8 cellular contexts compared by ENCODE assay signal in genomic region chr12:120639771-120640721, GRCh38. TPM values are rescaled to one million over a fixed set of nuclear protein-coding genes. Genes with fewer than 3 reads are reported as not detected.
DNase-seq lines count a peak whose midpoint lies in the region; ATAC-seq and TF ChIP-seq lines count a peak whose summit lies in the region.

Gene CABP1, plus strand, starts transcription at chr12:120640626. Its CDS starts 60 bp downstream, at chr12:120640686.

- H3K27ac Mint-ChIP-seq in activated CD8-positive, alpha-beta memory T cell treated with anti-CD3 and anti-CD28 coated beads, Interleukin-2, amount 10 ng/mL, durations not matched to agents 7 days and 5 days = no peak within 1 kb of the TSS

- peak; percentile 87 for DNase-seq in GM10248 (ENCODE audit: extremely low spot score)
- DNase-seq in NCI-H2196 treated with DMSO at 0.1 percent for 48 hours (lab: John Stamatoyannopoulos, UW; ENCODE audit: unreplicated experiment) = peak; percentile 7
- DNase-seq in activated CD8-positive, alpha-beta memory T cell treated with anti-CD3 and anti-CD28 coated beads, Interleukin-2, amount 10 ng/mL, durations not matched to agents 7 days and 5 days = peak; percentile 67
- DNase-seq in upper lobe of left lung = peak; percentile 22 to 91
- DNase-seq in HPDE6-E6E7 (ENCODE audit: extremely low spot score) = no peak

- H3K9ac ChIP-seq in parathyroid adenoma = peak within 1 kb of the TSS; percentile 38

- peaks cover 6% of the 10 kb centered on the region for H3K4me1 Mint-ChIP-seq in activated CD8-positive, alpha-beta memory T cell treated with anti-CD3 and anti-CD28 coated beads, Interleukin-2, amount 10 ng/mL, durations not matched to agents 7 days and 5 days

- H2AFZ ChIP-seq in parathyroid adenoma = peak within 1 kb of the TSS; percentile 94

- peak within 1 kb of the TSS; percentile 81 for H3K4me2 ChIP-seq in parathyroid adenoma (ENCODE audit: low read length)

- H3K27ac ChIP-seq in HEK293 (ENCODE audit: extremely low read depth, low read depth, low read length) (peak within 1 kb of the TSS; percentile 56; the same call in 1 of the 2 replicates), esophagus (ENCODE audit: low read depth in 2 of 2, low read length in 1 of 2) (no peak within 1 kb of the TSS), parathyroid adenoma (peak within 1 kb of the TSS; percentile 65), upper lobe of left lung (no peak within 1 kb of the TSS)

- TF ChIP-seq POLR2A in upper lobe of left lung (IDR thresholded peaks at IDR 0.05) = no peak

- WGBS in esophagus, 2 donors = 8 to 13% methylated on average over 36 to 56 of the region's 56 CpGs
- 11 to 24% methylated on average over 19 to 33 of the region's 56 CpGs for WGBS in upper lobe of left lung, 2 donors

- ATAC-seq in activated CD8-positive, alpha-beta memory T cell treated with anti-CD3 and anti-CD28 coated beads, Interleukin-2, amount 10 ng/mL, durations not matched to agents 7 days and 5 days = peak; percentile 88
- peak in 1 of 2 donors; percentile 33 for ATAC-seq in upper lobe of left lung (ENCODE audit: low FRiP score in 2 of 2)

- no peaks in the 10 kb centered on the region for H3K36me3 Mint-ChIP-seq in activated CD8-positive, alpha-beta memory T cell treated with anti-CD3 and anti-CD28 coated beads, Interleukin-2, amount 10 ng/mL, durations not matched to agents 7 days and 5 days

- peaks cover 23% of the 10 kb centered on the region for H3K79me2 ChIP-seq in parathyroid adenoma

- no peak for TF ChIP-seq EP300 in upper lobe of left lung (IDR thresholded peaks at IDR 0.05)

- peak within 1 kb of the TSS; percentile 45 for H3K4me3 Mint-ChIP-seq in activated CD8-positive, alpha-beta memory T cell treated with anti-CD3 and anti-CD28 coated beads, Interleukin-2, amount 10 ng/mL, durations not matched to agents 7 days and 5 days

- CTCF ChIA-PET in GM10248 (lab: Yijun Ruan, JAX) (interaction anchor here (1.2 to 1.7 kb wide), 3 partner anchors 9 to 61 kb away, joined by 3 to 5 read pairs (median 3); no protein-coding TSS in a partner anchor), HEK293 (lab: Yijun Ruan, JAX) (interaction anchor here (0.7 to 3.5 kb wide), 4 partner anchors 9 to 370 kb away, joined by 4 to 21 read pairs (median 12); partner anchors contain the start of gene POP5)
- CTCF ChIA-PET in activated CD8-positive, alpha-beta memory T cell treated with anti-CD3 and anti-CD28 coated beads, Interleukin-2, amount 10 ng/mL, durations not matched to agents 7 days and 5 days (lab: Charles Lee) = interaction anchor here (1.0 to 3.8 kb wide), 5 partner anchors 9 to 331 kb away, joined by 3 to 20 read pairs (median 7); partner anchors contain the start of gene POP5

- H3K36me3 ChIP-seq in HEK293 (ENCODE audit: control insufficient read depth in 2 of 2, insufficient read depth in 1 of 2, low read length in 2 of 2) = no peaks in the 10 kb centered on the region
- H3K36me3 ChIP-seq in esophagus (ENCODE audit: control insufficient read depth in 2 of 2, insufficient read depth in 2 of 2, low read length in 1 of 2) = no peaks in the 10 kb centered on the region
- no peaks in the 10 kb centered on the region for H3K36me3 ChIP-seq in parathyroid adenoma (ENCODE audit: control insufficient read depth, insufficient read depth, low read length)
- H3K36me3 ChIP-seq in upper lobe of left lung = no peaks in the 10 kb centered on the region

- H3K4me1 ChIP-seq in HEK293 (ENCODE audit: control insufficient read depth, insufficient read depth, low read length) (peaks cover 5% of the 10 kb centered on the region; the same call in 1 of the 2 replicates), esophagus (ENCODE audit: control insufficient read depth in 2 of 2, insufficient read depth in 2 of 2, low read length in 1 of 2) (peaks cover 5 to 9% of the 10 kb centered on the region in 2 donors), parathyroid adenoma (peaks cover 23% of the 10 kb centered on the region), upper lobe of left lung (peaks cover 12 to 19% (median 15%) of the 10 kb centered on the region in 4 donors)

- H3K27me3 Mint-ChIP-seq in activated CD8-positive, alpha-beta memory T cell treated with anti-CD3 and anti-CD28 coated beads, Interleukin-2, amount 10 ng/mL, durations not matched to agents 7 days and 5 days = peaks cover 42% of the 10 kb centered on the region

- peak within 1 kb of the TSS; percentile 41 for H3K4me3 ChIP-seq in HEK293 (ENCODE audit: low read depth, low read length)
- peak within 1 kb of the TSS; percentile 43 to 54 for H3K4me3 ChIP-seq in esophagus (ENCODE audit: low read depth in 1 of 2, low read length in 2 of 2)
- peak within 1 kb of the TSS; percentile 46 for H3K4me3 ChIP-seq in parathyroid adenoma (ENCODE audit: low read depth, low read length)
- peak within 1 kb of the TSS in 3 of 4 donors; percentile 52 to 57 (median 53) for H3K4me3 ChIP-seq in upper lobe of left lung

- no peaks in the 10 kb centered on the region for H3K9me3 ChIP-seq in HEK293 (ENCODE audit: control insufficient read depth, insufficient read depth, low read depth, low read length)
- no peaks in the 10 kb centered on the region for H3K9me3 ChIP-seq in esophagus (ENCODE audit: control insufficient read depth in 2 of 2, insufficient read depth in 1 of 2, low read depth in 1 of 2, low read length in 1 of 2)
- H3K9me3 ChIP-seq in parathyroid adenoma (ENCODE audit: control insufficient read depth, low read length) = no peaks in the 10 kb centered on the region
- H3K9me3 ChIP-seq in upper lobe of left lung = no peaks in the 10 kb centered on the region

- peaks cover 5 to 8% of the 10 kb centered on the region in 2 donors for H3K27me3 ChIP-seq in esophagus (ENCODE audit: control insufficient read depth in 1 of 2, insufficient read depth in 2 of 2, low read length in 2 of 2)
- H3K27me3 ChIP-seq in parathyroid adenoma (ENCODE audit: control insufficient read depth, insufficient read depth, low read length) = no peaks in the 10 kb centered on the region
- peaks cover 0 to 37% (median 21%) of the 10 kb centered on the region in 4 donors for H3K27me3 ChIP-seq in upper lobe of left lung

- TF ChIP-seq CTCF in GM10248 (IDR thresholded peaks at IDR 0.05; ENCODE audit: control extremely low read depth, extremely low read depth, low read depth, missing control alignments) (peak; percentile 46), HEK293 (tag by site-specific recombination; IDR thresholded peaks at IDR 0.05) (peak; percentile 36; the same call in 1 of the 2 replicates), parathyroid adenoma (IDR thresholded peaks at IDR 0.05) (peak; percentile 78), upper lobe of left lung (IDR thresholded peaks at IDR 0.05) (peak in 2 of 6 experiments; percentile 14 to 35)

- H3K9me3 Mint-ChIP-seq in activated CD8-positive, alpha-beta memory T cell treated with anti-CD3 and anti-CD28 coated beads, Interleukin-2, amount 10 ng/mL, durations not matched to agents 7 days and 5 days (ENCODE audit: low read depth) = no peaks in the 10 kb centered on the region

- POLR2A ChIA-PET in GM10248 (lab: Yijun Ruan, JAX) = interaction anchor here (0.6 kb wide), 1 partner anchor 38 kb away, joined by 6 read pairs; no protein-coding TSS in a partner anchor
- POLR2A ChIA-PET in HEK293 (lab: Yijun Ruan, JAX) = interaction anchor here (1.2 kb wide), 1 partner anchor 9 kb away, joined by 3 read pairs; no protein-coding TSS in a partner anchor

TF ChIP-seq in HEK293, 187 proteins besides CTCF, POLR2A, EP300 and RAD21 (continues in another document):
- peak; percentile 100 for TF ChIP-seq GLIS1 (tag by site-specific recombination; IDR thresholded peaks at IDR 0.05)
- peak; percentile 71 for TF ChIP-seq PATZ1 (tag by site-specific recombination; IDR thresholded peaks at IDR 0.05)
- TF ChIP-seq ZNF449 (tag by site-specific recombination; IDR thresholded peaks at IDR 0.05) = no peak
- TF ChIP-seq GLIS2 (tag by site-specific recombination; IDR thresholded peaks at IDR 0.05) = peak; percentile 91
- 0 out of 2 replicates have a peak, but pooled peaks have one; percentile 15 for TF ChIP-seq WT1 (tag by site-specific recombination; IDR thresholded peaks at IDR 0.05)
- 0 out of 2 replicates have a peak, but pooled peaks have one; percentile 32 for TF ChIP-seq KLF1 (tag by site-specific recombination; IDR thresholded peaks at IDR 0.05)
- TF ChIP-seq BCL11B (tag by site-specific recombination; IDR thresholded peaks at IDR 0.05; ENCODE audit: low read depth) = no peak
- peak; percentile 41 for TF ChIP-seq SP2 (tag by site-specific recombination; IDR thresholded peaks at IDR 0.05)
- peak; percentile 79 for TF ChIP-seq ZBTB48 (tag by site-specific recombination; IDR thresholded peaks at IDR 0.05)
- TF ChIP-seq ZXDB (tag by site-specific recombination; IDR thresholded peaks at IDR 0.05) = peak; percentile 92
- 0 out of 2 replicates have a peak, but pooled peaks have one; percentile 41 for TF ChIP-seq ZSCAN30 (tag by site-specific recombination; IDR thresholded peaks at IDR 0.05)

RNA-seq across cellular contexts. Expression of gene CABP1, which starts in this region (rescaled TPM):
- not detected for total RNA-seq in activated CD8-positive, alpha-beta memory T cell treated with anti-CD3 and anti-CD28 coated beads, Interleukin-2, amount 10 ng/mL, durations not matched to agents 7 days and 5 days
- 1 to 10 TPM in 1 of 2 donors, under 1 TPM in 1; 0.48 to 1.1 TPM for polyA plus RNA-seq in esophagus
- total RNA-seq in upper lobe of left lung = 1 to 10 TPM in 2 of 6 donors, not detected in 4; 1.2 to 2.1 TPM

Comparison
In these comparisons a context has a peak if more than half of its experiments do, and no peak if none do; other contexts are left out.
1. Peak in DNase-seq and ATAC-seq in activated CD8-positive, alpha-beta memory T cell treated with anti-CD3 and anti-CD28 coated beads, Interleukin-2, amount 10 ng/mL, durations not matched to agents 7 days and 5 days; RNA of the gene not detected or under 1 TPM.
2. H3K27ac ChIP-seq: peak in HEK293 (single experiment) and parathyroid adenoma (single experiment); none in esophagus (0 of 2) and upper lobe of left lung (0 of 4).
3. Peak in every context shown above with its lines, with median percentiles within 50 percentile points of each other: H3K4me3 ChIP-seq.